In genomic region chrX:16882188-16882587, GRCh38 we compare ENCODE assay signal across 8 cellular contexts. TPM values are rescaled to one million over a fixed set of nuclear protein-coding genes. Genes with fewer than 3 reads are reported as not detected.
DNase-seq lines count a peak whose midpoint lies in the region; ATAC-seq, FAIRE-seq and TF ChIP-seq lines count a peak whose summit lies in the region.

No MANE protein-coding gene starts in this region.

- peak; percentile 29 for FAIRE-seq in K562 (lab: Jason Lieb, UNC)

- peak; percentile 46 for ATAC-seq in GM21390 (IDR thresholded peaks at IDR 0.05; ENCODE audit: unreplicated experiment)
- ATAC-seq in K562, result peak; percentile 67
- peak; percentile 49 for ATAC-seq in memory B cell (ENCODE audit: low read depth)
- peak; percentile 78 for ATAC-seq in upper lobe of right lung

- 28% methylated on average over 6 of the region's 6 CpGs for WGBS in K562 (ENCODE audit: insufficient coverage, low coverage, missing lambda C conversion rate)

- no peak for TF ChIP-seq EP300 in K562 (IDR thresholded peaks at IDR 0.05; ENCODE audit: low read length)

- no TSS peak for BruUV-seq in K562 (replicated peaks; lab: Mats Ljungman, UMichigan)

- H3K27me3 ChIP-seq in BJ (ENCODE audit: control insufficient read depth, insufficient read depth, low read length) (no peaks in the 10 kb centered on the region), K562 (ENCODE audit: control insufficient read depth in 2 of 2, insufficient read depth in 2 of 2, low read length in 2 of 2) (no peaks in the 10 kb centered on the region; a peak in 2 of 5 replicates), upper lobe of right lung (no peaks in the 10 kb centered on the region)

- H3K9ac ChIP-seq in K562 (ENCODE audit: insufficient read depth in 1 of 2, low read depth in 2 of 2, low read length in 2 of 2), result peak overlapping the region; percentile 65 to 68; a peak in 2 of 4 replicates

- peak overlapping the region; percentile 71 for H3K4me2 ChIP-seq in K562 (ENCODE audit: insufficient read depth, low read length)

- TF ChIP-seq CTCF in BJ (IDR thresholded peaks at IDR 0.05; ENCODE audit: insufficient read depth, low read depth, low read length) (no peak), K562 (IDR thresholded peaks at IDR 0.05 in 2 of 3, conservative IDR thresholded peaks at IDR 0.05 in 1 of 3; ENCODE audit: insufficient read depth in 2 of 3, low read depth in 1 of 3, low read length in 3 of 3) (no peak), upper lobe of right lung (IDR thresholded peaks at IDR 0.05) (no peak)

- CTCF ChIA-PET in BJ (lab: Yijun Ruan, JAX) (interaction anchor here (1.0 to 3.1 kb wide), 12 partner anchors 8 to 170 kb away, joined by 3 to 38 read pairs (median 8); partner anchors contain the start of gene RBBP7), K562 (lab: Yijun Ruan, JAX; ENCODE audit: low intra/inter-chr PET ratio) (interaction anchor here (1.0 to 1.6 kb wide), 2 partner anchors 56 to 165 kb away, joined by 6 to 7 read pairs; no protein-coding TSS in a partner anchor)

- H3K9me3 Mint-ChIP-seq in memory B cell, result no peaks in the 10 kb centered on the region

- H3K27ac ChIP-seq in K562 (ENCODE audit: extremely low read depth, low read depth, low read length), result no peak overlapping the region
- H3K27ac ChIP-seq in upper lobe of right lung, result no peak overlapping the region

- H3K36me3 Mint-ChIP-seq in memory B cell, result no peaks in the 10 kb centered on the region

- DNase-seq in BJ (ENCODE audit: low read depth) (no peak), NCI-H2227 (lab: John Stamatoyannopoulos, UW; ENCODE audit: unreplicated experiment) (peak; percentile 50), K562 (ENCODE audit: extremely low read depth in 1 of 4, low spot score in 3 of 4) (peak in 2 of 4 experiments; percentile 22 to 37), memory B cell (ENCODE audit: low spot score in 2 of 2) (no peak), upper lobe of right lung (peak; percentile 65), Kasumi-1 (lab: John Stamatoyannopoulos, UW) (no peak), globus pallidus (ENCODE audit: low spot score) (no peak)

- H4K20me1 ChIP-seq in K562 (replicated peaks; ENCODE audit: control insufficient read depth, insufficient read depth, low read length), result no peaks in the 10 kb centered on the region

- H3K27me3 Mint-ChIP-seq in memory B cell, result no peaks in the 10 kb centered on the region

- intact Hi-C loops in K562 (cut with micrococcal nuclease), result no loop called here
- intact Hi-C loops in upper lobe of right lung (cut with DNase I), result no loop called here

- no peak for TF ChIP-seq POLR2A in K562 (conservative IDR thresholded peaks at IDR 0.05)

- no peak for TF ChIP-seq RAD21 in K562 (CRISPR knock-in tag; conservative IDR thresholded peaks at IDR 0.05 in 1 of 2, IDR thresholded peaks at IDR 0.05 in 1 of 2)

- no peaks in the 10 kb centered on the region for H3K79me2 ChIP-seq in K562 (ENCODE audit: control insufficient read depth, insufficient read depth, low read length)

- H2AFZ ChIP-seq in K562 (ENCODE audit: low read depth, low read length), result peak overlapping the region; percentile 100

- peak overlapping the region; percentile 47 for H3K4me3 ChIP-seq in BJ (ENCODE audit: low read depth, low read length)
- H3K4me3 ChIP-seq in K562, result peak overlapping the region; percentile 47
- H3K4me3 ChIP-seq in upper lobe of right lung, result peak overlapping the region; percentile 52

- no peaks in the 10 kb centered on the region for H3K36me3 ChIP-seq in BJ (ENCODE audit: control insufficient read depth, insufficient read depth, low read length)
- H3K36me3 ChIP-seq in K562 (ENCODE audit: control insufficient read depth, insufficient read depth, low read length), result no peaks in the 10 kb centered on the region
- no peaks in the 10 kb centered on the region for H3K36me3 ChIP-seq in upper lobe of right lung

- in situ Hi-C loops in K562 (cut with MboI), result no loop called here

- peak overlapping the region; percentile 79 for H3K4me3 Mint-ChIP-seq in memory B cell

- peaks cover 12% of the 10 kb centered on the region for H3K4me1 Mint-ChIP-seq in memory B cell

- H3K4me1 ChIP-seq in K562 (replicated peaks in 1 of 2; ENCODE audit: control insufficient read depth in 2 of 2, insufficient read depth in 2 of 2, low read length in 2 of 2) (peaks cover 5% of the 10 kb centered on the region in 2 experiments; a peak in 4 of 5 replicates), upper lobe of right lung (no peaks in the 10 kb centered on the region)

- H3K27ac Mint-ChIP-seq in memory B cell, result peak overlapping the region; percentile 83

- POLR2A ChIA-PET in BJ (lab: Charles Lee) (no interaction called here), K562 (lab: Yijun Ruan, JAX) (no interaction called here)

- no peaks in the 10 kb centered on the region for H3K9me1 ChIP-seq in K562 (ENCODE audit: control insufficient read depth, insufficient read depth, low read length)

- no peaks in the 10 kb centered on the region for H3K9me3 ChIP-seq in K562 (replicated peaks; ENCODE audit: control insufficient read depth, insufficient read depth, low read depth, low read length)
- no peaks in the 10 kb centered on the region for H3K9me3 ChIP-seq in upper lobe of right lung

TF ChIP-seq in K562, 482 proteins besides CTCF, POLR2A, EP300 and RAD21 (continues in another document):
- TF ChIP-seq, protein P1, sequence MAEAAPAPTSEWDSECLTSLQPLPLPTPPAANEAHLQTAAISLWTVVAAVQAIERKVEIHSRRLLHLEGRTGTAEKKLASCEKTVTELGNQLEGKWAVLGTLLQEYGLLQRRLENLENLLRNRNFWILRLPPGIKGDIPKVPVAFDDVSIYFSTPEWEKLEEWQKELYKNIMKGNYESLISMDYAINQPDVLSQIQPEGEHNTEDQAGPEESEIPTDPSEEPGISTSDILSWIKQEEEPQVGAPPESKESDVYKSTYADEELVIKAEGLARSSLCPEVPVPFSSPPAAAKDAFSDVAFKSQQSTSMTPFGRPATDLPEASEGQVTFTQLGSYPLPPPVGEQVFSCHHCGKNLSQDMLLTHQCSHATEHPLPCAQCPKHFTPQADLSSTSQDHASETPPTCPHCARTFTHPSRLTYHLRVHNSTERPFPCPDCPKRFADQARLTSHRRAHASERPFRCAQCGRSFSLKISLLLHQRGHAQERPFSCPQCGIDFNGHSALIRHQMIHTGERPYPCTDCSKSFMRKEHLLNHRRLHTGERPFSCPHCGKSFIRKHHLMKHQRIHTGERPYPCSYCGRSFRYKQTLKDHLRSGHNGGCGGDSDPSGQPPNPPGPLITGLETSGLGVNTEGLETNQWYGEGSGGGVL (CRISPR knock-in tag; IDR thresholded peaks at IDR 0.05), result no peak

RNA-seq across cellular contexts. Expression of gene RBBP7, which starts 12.0 kb away (rescaled TPM):
- polyA plus RNA-seq in BJ (2011; rRNA removed) (118 and 123 TPM in 2 replicates), K562 (2011; rRNA removed) (245 and 364 TPM in 2 replicates), K562 (2014; fragmentation: Illumina TruSeq; extraction: Trizol) (185 and 215 TPM in 2 replicates), K562 (2014; fragmentation: Nextera tagmentation; extraction: Ambion mirVana) (10 to 100 TPM; 79.0 to 90.1 TPM), K562 (2014; rRNA removed) (175 and 182 TPM in 2 replicates)
- polyA minus RNA-seq in BJ (2011; rRNA and poly(A)+ RNA removed), result 47.9 and 65.0 TPM in 2 replicates
- total RNA-seq in K562 (2011; cell fraction: chromatin; rRNA removed; ENCODE audit: low replicate concordance), result 88.9 and 162 TPM in 2 replicates
- total RNA-seq in K562 (2011; cell fraction: nucleolus; rRNA removed), result 63.4 and 67.4 TPM in 2 replicates
- total RNA-seq in K562 (2011; cell fraction: nucleoplasm; rRNA removed), result 139 and 146 TPM in 2 replicates
- total RNA-seq in K562 (2014; rRNA removed) (142 and 153 TPM in 2 replicates), K562 (2014; rRNA removed; fragmentation: Illumina TruSeq; extraction: Trizol) (202 and 217 TPM in 2 replicates), K562 (2015; rRNA removed; fragmentation: Illumina TruSeq; extraction: Trizol) (192 and 211 TPM in 2 replicates), K562 (2021) (148 and 169 TPM in 2 replicates), upper lobe of right lung (63.4 TPM)
- 164 and 228 TPM in 2 replicates for polyA plus RNA-seq in K562 (2011; cell fraction: cytosol; rRNA removed)
- 132 and 149 TPM in 2 replicates for polyA plus RNA-seq in K562 (2011; cell fraction: nucleus; rRNA removed)
- 121 and 217 TPM in 2 replicates for polyA plus RNA-seq in K562 (2012)
- 230 and 285 TPM in 2 replicates for polyA minus RNA-seq in K562 (2011; rRNA and poly(A)+ RNA removed)
- polyA minus RNA-seq in K562 (2011; cell fraction: cytosol; rRNA and poly(A)+ RNA removed), result 67.0 and 107 TPM in 2 replicates
- 33.5 and 54.4 TPM in 2 replicates for polyA minus RNA-seq in K562 (2011; cell fraction: nucleus; rRNA and poly(A)+ RNA removed)

Comparison
In these comparisons a context has a peak if more than half of its experiments do, and no peak if none do; other contexts are left out.
1. DNase-seq: peak in NCI-H2227 (single experiment) and upper lobe of right lung (single experiment); none in BJ (single experiment), memory B cell (0 of 2), Kasumi-1 (0 of 2) and globus pallidus (single experiment).
2. Peak in every context shown above with its lines, with median percentiles within 50 percentile points of each other: H3K4me3 ChIP-seq and ATAC-seq.